Comparison of ENCODE assay signal across 27 cellular contexts in genomic region chr4:66571145-66571544, GRCh38.
"Had no signal": no experiment of that assay in that cellular context is flagged by ENCODE, and none has a peak within 500 bp of the region (broad histone marks: within the 10 kb centered on the region; RNA-seq: fewer than 3 reads in every experiment).

No MANE protein-coding gene starts in this region.

- ATAC-seq: activated CD8-positive, alpha-beta T cell treated with anti-CD3 and anti-CD28 coated beads, Interleukin-2, amount 10 ng/mL, durations not matched to agents 7 days and 5 days; T-helper 17 cell; WTC11 had no signal

- H3K4me3 ChIP-seq: adrenal gland, colonic mucosa, Peyer's patch, SJSA1 had no signal

- H3K4me1 ChIP-seq: colonic mucosa, Peyer's patch had no signal

- H3K27ac ChIP-seq: adrenal gland, colonic mucosa, Peyer's patch, RWPE1, SJSA1 had no signal

- DNase-seq: activated CD4-positive, alpha-beta T cell treated with anti-CD3 and anti-CD28 coated beads for 48 hours; activated CD4-positive, alpha-beta T cell treated with anti-CD3 and anti-CD28 coated beads, Interleukin-2, amount 50 U/mL, for 4 hours; activated CD4-positive, CD25-positive, alpha-beta regulatory T cell treated with anti-CD3 and anti-CD28 coated beads, Interleukin-2, amount 50 U/mL, for 72 hours; activated CD8-positive, alpha-beta memory T cell treated with anti-CD3 and anti-CD28 coated beads, Interleukin-2, amount 50 U/mL, for 48 hours; activated CD8-positive, alpha-beta T cell treated with anti-CD3 and anti-CD28 coated beads, Interleukin-2, amount 10 ng/mL, durations not matched to agents 7 days and 5 days; activated naive CD4-positive, alpha-beta T cell treated with anti-CD3 and anti-CD28 coated beads, Interleukin-2, amount 50 U/mL, for 16 hours; activated naive CD8-positive, alpha-beta T cell treated with anti-CD3 and anti-CD28 coated beads, Interleukin-2, amount 10 ng/mL, durations not matched to agents 7 days and 5 days; activated T-cell treated with anti-CD3 and anti-CD28 coated beads, Interleukin-2, amount 50 U/mL, for 1 hour; adrenal gland; anterior cingulate cortex; colonic mucosa; Kasumi-1; KBM-7; NCI-H1048; NCI-H146; NCI-H2029 treated with DMSO at 0.1 percent for 48 hours; NCI-H345; NCI-H510A; NCI-H748 treated with DMSO at 0.1 percent for 48 hours; OCI-M1; Peyer's patch; Right ventricle myocardium superior; T-helper 17 cell; T-helper 9 cell had no signal

- H3K27me3 ChIP-seq: adrenal gland, colonic mucosa, Peyer's patch, SJSA1 had no signal

- H3K9me3 ChIP-seq: adrenal gland, colonic mucosa, Peyer's patch, SJSA1 had no signal

- H3K36me3 ChIP-seq: adrenal gland, colonic mucosa, Peyer's patch, SJSA1 had no signal
